14 cellular contexts compared by ENCODE assay signal in genomic region chr3:173913397-173913796, GRCh38.
DNase-seq lines count a peak whose midpoint lies in the region; ATAC-seq, FAIRE-seq and TF ChIP-seq lines count a peak whose summit lies in the region.
"Had no signal": no experiment of that assay in that cellular context is flagged by ENCODE, and none has a peak within 500 bp of the region (broad histone marks: within the 10 kb centered on the region; RNA-seq: fewer than 3 reads in every experiment).

No MANE protein-coding gene starts in this region.

- DNase-seq in Right ventricle myocardium inferior (ENCODE audit: missing footprints) (peak; percentile 55), cardiac septum (ENCODE audit: low spot score) (no peak), astrocyte (ENCODE audit: low read depth) (peak; percentile 75), left cardiac atrium (no peak), testis (peak; percentile 30), GM13977 (ENCODE audit: low spot score) (no peak), left lobe of liver (ENCODE audit: low spot score) (no peak)
- no peak for DNase-seq in activated T-helper 1 cell treated with anti-CD3 and anti-CD28 coated beads, Interleukin-12 subunit alpha, Interleukin-12 subunit beta, Interleukin-2, Interleukin-4 antibody, amounts not matched to agents 30 ng/mL and 10 ng/mL and 1 ng/mL, durations not matched to agents 14 hours and 24 hours and 36 hours (ENCODE audit: low spot score)
- DNase-seq: activated effector memory CD4-positive, alpha-beta T cell treated with anti-CD3 and anti-CD28 coated beads, Interleukin-2, amount 50 U/mL, for 16 hours; NCI-H2171 treated with DMSO at 0.1 percent for 48 hours; SHP77 treated with DMSO at 0.1 percent for 48 hours; sigmoid colon; upper lobe of left lung had no signal

- no peak for TF ChIP-seq POLR2A in testis (IDR thresholded peaks at IDR 0.05)

- peaks cover 19% of the 10 kb centered on the region for H3K4me1 ChIP-seq in astrocyte (ENCODE audit: insufficient read depth, low read length)
- H3K4me1 ChIP-seq in testis: no peaks in the 10 kb centered on the region
- H3K4me1 ChIP-seq: upper lobe of left lung had no signal

- no peak overlapping the region for H3K4me3 ChIP-seq in astrocyte (ENCODE audit: insufficient read depth, low read depth, low read length)
- no peak overlapping the region for H3K4me3 ChIP-seq in testis
- H3K4me3 ChIP-seq: sigmoid colon, upper lobe of left lung had no signal

- no peaks in the 10 kb centered on the region for H3K9me3 Mint-ChIP-seq in astrocyte (ENCODE audit: unreplicated experiment)
- no peaks in the 10 kb centered on the region for H3K9me3 Mint-ChIP-seq in activated T-helper 1 cell treated with anti-CD3 and anti-CD28 coated beads, Interleukin-12 subunit alpha, Interleukin-12 subunit beta, Interleukin-2, Interleukin-4 antibody, amounts not matched to agents 30 ng/mL and 10 ng/mL and 1 ng/mL, durations not matched to agents 14 hours and 24 hours and 36 hours

- H3K27ac ChIP-seq in astrocyte (ENCODE audit: low read depth, low read length): peak overlapping the region; percentile 47
- no peak overlapping the region for H3K27ac ChIP-seq in testis
- H3K27ac ChIP-seq: sigmoid colon, upper lobe of left lung had no signal

- H3K4me3 Mint-ChIP-seq in astrocyte (ENCODE audit: unreplicated experiment): no peak overlapping the region
- H3K4me3 Mint-ChIP-seq in activated T-helper 1 cell treated with anti-CD3 and anti-CD28 coated beads, Interleukin-12 subunit alpha, Interleukin-12 subunit beta, Interleukin-2, Interleukin-4 antibody, amounts not matched to agents 30 ng/mL and 10 ng/mL and 1 ng/mL, durations not matched to agents 14 hours and 24 hours and 36 hours: no peak overlapping the region
- H3K4me3 Mint-ChIP-seq: dendritic cell treated with granulocyte-macrophage colony-stimulating factor and Interleukin-4, amounts not matched to agents 40 ng/mL and 50 ng/mL, for 4 days had no signal

- no peaks in the 10 kb centered on the region for H3K27me3 Mint-ChIP-seq in astrocyte (ENCODE audit: low read depth, unreplicated experiment)
- no peaks in the 10 kb centered on the region for H3K27me3 Mint-ChIP-seq in activated T-helper 1 cell treated with anti-CD3 and anti-CD28 coated beads, Interleukin-12 subunit alpha, Interleukin-12 subunit beta, Interleukin-2, Interleukin-4 antibody, amounts not matched to agents 30 ng/mL and 10 ng/mL and 1 ng/mL, durations not matched to agents 14 hours and 24 hours and 36 hours (ENCODE audit: insufficient read depth)
- H3K27me3 Mint-ChIP-seq: dendritic cell treated with granulocyte-macrophage colony-stimulating factor and Interleukin-4, amounts not matched to agents 40 ng/mL and 50 ng/mL, for 4 days had no signal

- no peak overlapping the region for H3K9ac ChIP-seq in astrocyte (ENCODE audit: low read length)

- peak overlapping the region; percentile 91 for H3K27ac Mint-ChIP-seq in astrocyte (ENCODE audit: unreplicated experiment)
- H3K27ac Mint-ChIP-seq in activated T-helper 1 cell treated with anti-CD3 and anti-CD28 coated beads, Interleukin-12 subunit alpha, Interleukin-12 subunit beta, Interleukin-2, Interleukin-4 antibody, amounts not matched to agents 30 ng/mL and 10 ng/mL and 1 ng/mL, durations not matched to agents 14 hours and 24 hours and 36 hours: no peak overlapping the region
- H3K27ac Mint-ChIP-seq: dendritic cell treated with granulocyte-macrophage colony-stimulating factor and Interleukin-4, amounts not matched to agents 40 ng/mL and 50 ng/mL, for 4 days had no signal

- in situ Hi-C loops in GM13977 (cut with MboI; ENCODE audit: low pct_unique_long_range_greater_than_20kb, low sequenced_read_pairs, unreplicated experiment): no loop called here

- ATAC-seq in Right ventricle myocardium inferior (peak; percentile 99), left cardiac atrium (peak; percentile 71 to 91), left lobe of liver (no peak)

- peak overlapping the region; percentile 34 for H3K4me2 ChIP-seq in astrocyte (ENCODE audit: low read length)

- H3K27me3 ChIP-seq in astrocyte (ENCODE audit: insufficient read depth, low read length): no peaks in the 10 kb centered on the region
- no peaks in the 10 kb centered on the region for H3K27me3 ChIP-seq in testis
- H3K27me3 ChIP-seq: sigmoid colon, upper lobe of left lung had no signal

- no peaks in the 10 kb centered on the region for H4K20me1 ChIP-seq in astrocyte (ENCODE audit: insufficient read depth, low read length)

- intact Hi-C loops in Right ventricle myocardium inferior (cut with DNase I) (no loop called here), cardiac septum (cut with DNase I) (no loop called here), left cardiac atrium (cut with DNase I) (no loop called here), testis (cut with DNase I; ENCODE audit: low total_unique reads) (no loop called here)
- intact Hi-C loops in activated T-helper 1 cell treated with anti-CD3 and anti-CD28 coated beads, Interleukin-12 subunit alpha, Interleukin-12 subunit beta, Interleukin-2, Interleukin-4 antibody, amounts not matched to agents 30 ng/mL and 10 ng/mL and 1 ng/mL, durations not matched to agents 14 hours and 24 hours and 36 hours (cut with micrococcal nuclease): no loop called here

- no peak for FAIRE-seq in astrocyte (lab: Jason Lieb, UNC)

- no peaks in the 10 kb centered on the region for H3K9me3 ChIP-seq in astrocyte (ENCODE audit: insufficient read depth, low read depth, low read length)
- H3K9me3 ChIP-seq in testis: no peaks in the 10 kb centered on the region
- H3K9me3 ChIP-seq: sigmoid colon, upper lobe of left lung had no signal

- H2AFZ ChIP-seq in astrocyte (ENCODE audit: low read depth, low read length): peak overlapping the region; percentile 35

- H3K79me2 ChIP-seq in astrocyte (ENCODE audit: insufficient read depth, low read length): no peaks in the 10 kb centered on the region

- H3K36me3 Mint-ChIP-seq in astrocyte (ENCODE audit: low read depth, unreplicated experiment): no peaks in the 10 kb centered on the region
- no peaks in the 10 kb centered on the region for H3K36me3 Mint-ChIP-seq in activated T-helper 1 cell treated with anti-CD3 and anti-CD28 coated beads, Interleukin-12 subunit alpha, Interleukin-12 subunit beta, Interleukin-2, Interleukin-4 antibody, amounts not matched to agents 30 ng/mL and 10 ng/mL and 1 ng/mL, durations not matched to agents 14 hours and 24 hours and 36 hours (ENCODE audit: low read depth)

- H3K36me3 ChIP-seq in astrocyte (ENCODE audit: insufficient read depth, low read length) (no peaks in the 10 kb centered on the region), testis (ENCODE audit: low read depth, missing control alignments) (no peaks in the 10 kb centered on the region)
- H3K36me3 ChIP-seq: sigmoid colon, upper lobe of left lung had no signal

- TF ChIP-seq CTCF in astrocyte (IDR thresholded peaks at IDR 0.05; ENCODE audit: insufficient read depth, low read depth, low read length) (no peak), testis (IDR thresholded peaks at IDR 0.05) (no peak), GM13977 (IDR thresholded peaks at IDR 0.05; ENCODE audit: extremely low read depth, insufficient read depth, missing control alignments) (no peak)

- WGBS in testis, 2 donors: 26 to 36% methylated on average over 2 of the region's 2 CpGs

- peaks cover 31% of the 10 kb centered on the region for H3K4me1 Mint-ChIP-seq in astrocyte (ENCODE audit: low read depth, unreplicated experiment)
- no peaks in the 10 kb centered on the region for H3K4me1 Mint-ChIP-seq in activated T-helper 1 cell treated with anti-CD3 and anti-CD28 coated beads, Interleukin-12 subunit alpha, Interleukin-12 subunit beta, Interleukin-2, Interleukin-4 antibody, amounts not matched to agents 30 ng/mL and 10 ng/mL and 1 ng/mL, durations not matched to agents 14 hours and 24 hours and 36 hours (ENCODE audit: low read depth)

Comparison
In these comparisons a context has a peak if more than half of its experiments do, and no peak if none do; other contexts are left out.
1. DNase-seq: peak in Right ventricle myocardium inferior (single experiment), astrocyte (single experiment) and testis (single experiment); none in cardiac septum (single experiment), left cardiac atrium (single experiment), GM13977 (single experiment), activated T-helper 1 cell treated with anti-CD3 and anti-CD28 coated beads, Interleukin-12 subunit alpha, Interleukin-12 subunit beta, Interleukin-2, Interleukin-4 antibody, amounts not matched to agents 30 ng/mL and 10 ng/mL and 1 ng/mL, durations not matched to agents 14 hours and 24 hours and 36 hours (single experiment) and left lobe of liver (single experiment).